Comparison of ENCODE assay signal across 12 cellular contexts in genomic region chr4:158008551-158009218, GRCh38.
A peak's percentile ranks its signal among the peaks of the same experiment; 100 is the strongest.
DNase-seq lines count a peak whose midpoint lies in the region; ATAC-seq and TF ChIP-seq lines count a peak whose summit lies in the region.
"Had no signal": no experiment of that assay in that cellular context is flagged by ENCODE, and none has a peak within 500 bp of the region (broad histone marks: within the 10 kb centered on the region; RNA-seq: fewer than 3 reads in every experiment).

No MANE protein-coding gene starts in this region.

- DNase-seq in SJCRH30 (peak; percentile 4 to 25), epithelial cell of esophagus (ENCODE audit: low read depth) (peak; percentile 44), type B pancreatic cell (ENCODE audit: extremely low spot score, unreplicated experiment) (no peak), NCI-H2227 (lab: John Stamatoyannopoulos, UW; ENCODE audit: unreplicated experiment) (no peak)
- DNase-seq: activated CD4-positive, alpha-beta T cell treated with anti-CD3 and anti-CD28 coated beads for 1 hour; Calu3; islet precursor cell; NCI-H1694; substantia nigra had no signal

- H3K9me3 Mint-ChIP-seq in type B pancreatic cell: peaks cover 7% of the 10 kb centered on the region

- no peaks in the 10 kb centered on the region; the same call in 1 of the 2 replicates for H3K4me1 ChIP-seq in SJCRH30
- H3K4me1 ChIP-seq in mesodermal cell (ENCODE audit: control insufficient read depth, insufficient read depth, low read length, poor library complexity, severe bottlenecking): peaks cover 16% of the 10 kb centered on the region

- ATAC-seq in HG03135 (IDR thresholded peaks at IDR 0.05; ENCODE audit: unreplicated experiment): no peak
- ATAC-seq in HG02840 (IDR thresholded peaks at IDR 0.05; ENCODE audit: low FRiP score, unreplicated experiment): no peak

- WGBS in mesodermal cell (ENCODE audit: insufficient coverage in 2 of 2), 2 experiments: 92 to 94% methylated on average over 1 to 2 of the region's 6 CpGs

- H3K27ac ChIP-seq in SJCRH30 (no peak overlapping the region), mesodermal cell (ENCODE audit: low read depth, low read length, severe bottlenecking) (peak overlapping the region; percentile 59)

- peak overlapping the region; percentile 5 for H3K27ac Mint-ChIP-seq in type B pancreatic cell

- no peaks in the 10 kb centered on the region for H3K36me3 Mint-ChIP-seq in type B pancreatic cell

- H3K4me1 Mint-ChIP-seq in type B pancreatic cell (ENCODE audit: unreplicated experiment): peaks cover 18% of the 10 kb centered on the region

- H3K36me3 ChIP-seq in SJCRH30: no peaks in the 10 kb centered on the region
- H3K36me3 ChIP-seq in mesodermal cell (ENCODE audit: control insufficient read depth, insufficient read depth, low read length): no peaks in the 10 kb centered on the region

- no peak overlapping the region for H3K4me3 Mint-ChIP-seq in type B pancreatic cell

- H3K27me3 Mint-ChIP-seq in type B pancreatic cell: peaks cover 29% of the 10 kb centered on the region

- no peak overlapping the region for H3K4me3 ChIP-seq in SJCRH30
- H3K4me3 ChIP-seq in epithelial cell of esophagus (ENCODE audit: low read length): no peak overlapping the region
- no peak overlapping the region for H3K4me3 ChIP-seq in mesodermal cell (ENCODE audit: extremely low read depth, insufficient read depth, low read length, poor library complexity, severe bottlenecking)

- no peaks in the 10 kb centered on the region for H3K27me3 ChIP-seq in SJCRH30

- no peak for TF ChIP-seq CTCF in epithelial cell of esophagus (IDR thresholded peaks at IDR 0.05; ENCODE audit: insufficient read depth, low read depth, low read length, missing control alignments)
- TF ChIP-seq CTCF in type B pancreatic cell (conservative IDR thresholded peaks at IDR 0.05): no peak

- H3K9me3 ChIP-seq in SJCRH30 (replicated peaks) (no peaks in the 10 kb centered on the region), mesodermal cell (ENCODE audit: control insufficient read depth, low read length) (no peaks in the 10 kb centered on the region)

Comparison
In these comparisons a context has a peak if more than half of its experiments do, and no peak if none do; other contexts are left out.
1. DNase-seq: peak in SJCRH30 (2 of 2) and epithelial cell of esophagus (single experiment); none in type B pancreatic cell (single experiment) and NCI-H2227 (single experiment).